Comparison of ENCODE assay signal across 23 cellular contexts in the genomic region with DNA sequence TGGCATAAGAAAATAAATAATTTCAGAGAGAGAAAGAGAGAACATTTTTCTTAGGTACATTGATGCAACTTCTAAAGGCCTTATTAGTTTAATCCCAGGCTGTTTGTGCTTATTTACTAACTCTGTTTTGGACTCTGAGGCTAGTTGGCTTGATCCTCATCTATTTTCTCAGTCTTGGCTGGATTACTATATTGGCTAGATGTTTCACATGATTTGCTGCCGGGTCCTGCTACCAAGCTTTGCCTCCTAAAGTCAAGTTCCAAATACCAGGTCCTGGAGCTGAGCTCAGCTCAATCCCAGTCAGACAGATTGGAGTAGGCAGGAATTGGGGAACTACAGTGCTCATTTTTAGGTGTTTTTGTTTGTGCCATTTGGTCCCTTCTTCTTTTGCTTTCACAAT.
A peak's percentile ranks its signal among the peaks of the same experiment; 100 is the strongest.
DNase-seq lines count a peak whose midpoint lies in the region; ATAC-seq and TF ChIP-seq lines count a peak whose summit lies in the region.
"Had no signal": no experiment of that assay in that cellular context is flagged by ENCODE, and none has a peak within 500 bp of the region (broad histone marks: within the 10 kb centered on the region; RNA-seq: fewer than 3 reads in every experiment).

No MANE protein-coding gene starts in this region.

- intact Hi-C loops in tibial artery (cut with DNase I; ENCODE audit: low total_unique reads), result no loop called here

- H3K4me1 ChIP-seq in Loucy (ENCODE audit: insufficient read depth, low read length, poor library complexity, severe bottlenecking), result peaks cover 13% of the 10 kb centered on the region
- peaks cover 0 to 24% (median 7%) of the 10 kb centered on the region in 4 donors for H3K4me1 ChIP-seq in tibial artery
- H3K4me1 ChIP-seq: A549, BE2C had no signal

- no peaks in the 10 kb centered on the region for H3K36me3 ChIP-seq in Loucy (ENCODE audit: insufficient read depth, low read length)
- no peaks in the 10 kb centered on the region for H3K36me3 ChIP-seq in tibial artery
- H3K36me3 ChIP-seq: BE2C; BLaER1 treated with 17β-estradiol and CSF1 and Interleukin-3, amounts not matched to agents 10 nM and 100 nM had no signal

- peak; percentile 74 for ATAC-seq in left lobe of liver
- ATAC-seq: A549, GM12878, GM23338, HCT116 had no signal

- H3K4me3 ChIP-seq in Loucy (ENCODE audit: low read length, poor library complexity, severe bottlenecking) (peak overlapping the region; percentile 30), tibial artery (no peak overlapping the region)
- H3K4me3 ChIP-seq: A549; BLaER1 treated with 17β-estradiol and CSF1 and Interleukin-3, amounts not matched to agents 10 nM and 100 nM; GM12878; GM23338 had no signal

- H3K4me1 Mint-ChIP-seq in chondrocyte (ENCODE audit: low read depth), result peaks cover 20% of the 10 kb centered on the region
- H3K4me1 Mint-ChIP-seq in mesothelial cell of epicardium, result peaks cover 3% of the 10 kb centered on the region
- H3K4me1 Mint-ChIP-seq: CD14-positive monocyte; CD8-positive, alpha-beta memory T cell had no signal

- H3K9me3 Mint-ChIP-seq in chondrocyte (ENCODE audit: low read depth) (peaks cover 3% of the 10 kb centered on the region), mesothelial cell of epicardium (peaks cover 18% of the 10 kb centered on the region)
- H3K9me3 Mint-ChIP-seq: CD4-positive, alpha-beta T cell had no signal

- H3F3A ChIP-seq in Loucy (ENCODE audit: low read depth), result peaks cover 7% of the 10 kb centered on the region; the same call in 1 of the 2 replicates

- no peaks in the 10 kb centered on the region for H3K36me3 Mint-ChIP-seq in chondrocyte (ENCODE audit: low read depth)
- no peaks in the 10 kb centered on the region for H3K36me3 Mint-ChIP-seq in mesothelial cell of epicardium
- H3K36me3 Mint-ChIP-seq: CD14-positive monocyte; CD8-positive, alpha-beta memory T cell had no signal

- DNase-seq in chondrocyte (ENCODE audit: low spot score) (no peak), left lobe of liver (ENCODE audit: low spot score) (no peak), tibial artery (no peak), mesothelial cell of epicardium (ENCODE audit: low spot score in 2 of 2, unreplicated experiment in 2 of 2) (no peak), NCI-H82 treated with DMSO at 0.1 percent for 48 hours (lab: John Stamatoyannopoulos, UW; ENCODE audit: unreplicated experiment) (no peak), NCI-H524 treated with DMSO at 0.1 percent for 48 hours (lab: John Stamatoyannopoulos, UW) (no peak)
- DNase-seq: 8988T; ACHN; AML-193; BE2C; CD4-positive, alpha-beta T cell; CD8-positive, alpha-beta memory T cell; DMS 273 treated with DMSO at 0.1 percent for 48 hours; DMS79; GDM1; H9 had no signal

- H3K4me3 Mint-ChIP-seq in chondrocyte (ENCODE audit: unreplicated experiment) (no peak overlapping the region), mesothelial cell of epicardium (no peak overlapping the region)
- H3K4me3 Mint-ChIP-seq: CD14-positive monocyte; CD4-positive, alpha-beta T cell; CD8-positive, alpha-beta memory T cell; GM23338; H9 had no signal

- peak overlapping the region; percentile 70 for H2AFZ ChIP-seq in Loucy (ENCODE audit: low read length)
- H2AFZ ChIP-seq: GM23338 had no signal

- H3K79me2 ChIP-seq in Loucy (ENCODE audit: insufficient read depth, low read length), result no peaks in the 10 kb centered on the region

- no peaks in the 10 kb centered on the region for H3K27me3 ChIP-seq in Loucy (ENCODE audit: insufficient read depth, low read length, poor library complexity, severe bottlenecking)
- no peaks in the 10 kb centered on the region for H3K27me3 ChIP-seq in tibial artery
- H3K27me3 ChIP-seq: BE2C; BLaER1 treated with 17β-estradiol and CSF1 and Interleukin-3, amounts not matched to agents 10 nM and 100 nM had no signal

- H4K20me1 ChIP-seq in Loucy (ENCODE audit: insufficient read depth, low read length, poor library complexity, severe bottlenecking), result no peaks in the 10 kb centered on the region
- H4K20me1 ChIP-seq: BLaER1 treated with 17β-estradiol and CSF1 and Interleukin-3, amounts not matched to agents 10 nM and 100 nM had no signal

- no peak for TF ChIP-seq CTCF in Loucy (conservative IDR thresholded peaks at IDR 0.05; ENCODE audit: low read length)
- TF ChIP-seq CTCF in chondrocyte (IDR thresholded peaks at IDR 0.05), result no peak
- no peak for TF ChIP-seq CTCF in tibial artery (IDR thresholded peaks at IDR 0.05)
- no peak for TF ChIP-seq CTCF in mesothelial cell of epicardium (IDR thresholded peaks at IDR 0.05; ENCODE audit: unreplicated experiment)

- H3K9me2 ChIP-seq in Loucy (replicated peaks; ENCODE audit: low read depth, low read length), result no peaks in the 10 kb centered on the region

- H3K27ac ChIP-seq in tibial artery, result peak overlapping the region; percentile 4 to 5
- H3K27ac ChIP-seq: A549; BLaER1 treated with 17β-estradiol and CSF1 and Interleukin-3, amounts not matched to agents 10 nM and 100 nM had no signal

- H3K27me3 Mint-ChIP-seq in chondrocyte (ENCODE audit: low read depth), result no peaks in the 10 kb centered on the region
- H3K27me3 Mint-ChIP-seq in mesothelial cell of epicardium (ENCODE audit: low read depth), result no peaks in the 10 kb centered on the region
- H3K27me3 Mint-ChIP-seq: CD4-positive, alpha-beta T cell; CD8-positive, alpha-beta memory T cell had no signal

- H3K9me3 ChIP-seq in Loucy (ENCODE audit: insufficient read depth, low read depth, low read length) (peaks cover 14% of the 10 kb centered on the region; the same call in 1 of the 2 replicates), tibial artery (no peaks in the 10 kb centered on the region)
- H3K9me3 ChIP-seq: BE2C had no signal

- H3K4me2 ChIP-seq in Loucy (ENCODE audit: low read depth, low read length, poor library complexity, severe bottlenecking), result peak overlapping the region; percentile 60
- H3K4me2 ChIP-seq: A549, GM23338 had no signal

- H3K9ac ChIP-seq in Loucy (ENCODE audit: low read depth, low read length, poor library complexity, severe bottlenecking), result peak overlapping the region; percentile 36
- H3K9ac ChIP-seq: BLaER1 treated with 17β-estradiol and CSF1 and Interleukin-3, amounts not matched to agents 10 nM and 100 nM had no signal

- H3K27ac Mint-ChIP-seq in chondrocyte (ENCODE audit: unreplicated experiment) (peak overlapping the region; percentile 9), mesothelial cell of epicardium (no peak overlapping the region)
- H3K27ac Mint-ChIP-seq: CD14-positive monocyte; CD4-positive, alpha-beta T cell; CD8-positive, alpha-beta memory T cell; GM23338; H9 had no signal
